In the genomic region with DNA sequence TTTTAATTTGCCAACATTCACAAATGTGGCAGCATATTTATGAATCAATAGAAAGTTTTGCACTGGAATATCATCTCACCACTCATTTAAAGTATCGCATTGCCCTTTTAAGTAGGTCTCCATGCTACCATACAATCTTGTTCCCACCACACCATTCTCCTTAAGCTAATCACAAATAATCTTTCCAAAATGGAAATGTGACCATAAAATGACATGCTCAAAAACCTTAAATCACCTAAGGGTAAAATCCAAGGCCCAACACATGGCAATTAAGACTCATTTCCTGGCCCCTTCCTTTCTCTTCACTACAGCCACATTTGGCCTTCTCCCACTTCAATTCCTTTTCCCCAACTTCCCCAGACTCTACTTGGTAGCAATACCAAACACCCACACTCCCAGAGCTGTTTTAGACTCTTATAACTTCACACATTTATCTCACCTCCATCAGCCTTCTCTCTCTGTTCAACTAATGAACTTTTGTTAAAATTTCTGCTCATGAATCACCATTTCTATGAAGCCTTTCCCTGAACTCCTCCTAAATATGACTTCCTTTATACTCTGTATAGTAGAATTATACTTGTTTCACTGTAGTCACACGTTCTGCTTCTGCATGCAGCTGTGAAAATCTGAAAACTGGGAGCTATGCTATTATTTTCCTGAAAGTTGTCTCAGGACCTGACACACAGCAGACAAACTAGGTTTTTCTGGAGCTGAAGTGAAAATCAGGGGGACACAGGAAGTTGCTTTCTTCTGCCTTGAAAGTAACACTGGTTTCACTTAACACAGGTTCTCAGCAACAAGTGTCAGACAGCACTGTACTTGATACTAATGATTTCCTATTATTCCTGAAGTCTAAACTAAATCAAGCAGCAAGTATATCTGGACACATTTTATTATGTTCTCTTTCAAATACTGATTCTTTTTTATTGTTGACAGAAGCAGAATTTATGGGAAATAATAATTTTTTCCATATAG, we compare ENCODE assay signal across 9 cellular contexts.
DNase-seq lines count a peak whose midpoint lies in the region; ATAC-seq and TF ChIP-seq lines count a peak whose summit lies in the region.
"Had no signal": no experiment of that assay in that cellular context is flagged by ENCODE, and none has a peak within 500 bp of the region (broad histone marks: within the 10 kb centered on the region; RNA-seq: fewer than 3 reads in every experiment).

No MANE protein-coding gene starts in this region.

- no peaks in the 10 kb centered on the region for H3K27me3 Mint-ChIP-seq in GM23338 (ENCODE audit: insufficient read depth, low read depth, poor library complexity)
- H3K27me3 Mint-ChIP-seq in natural killer cell treated with Interleukin-12 subunit alpha and Interleukin-12 subunit beta and Interleukin-15 and Interleukin-18, amount 100 ng/mL, for 72 hours, result no peaks in the 10 kb centered on the region
- peaks cover 20% of the 10 kb centered on the region for H3K27me3 Mint-ChIP-seq in progenitor cell of endocrine pancreas

- H3K4me1 Mint-ChIP-seq in GM23338 (peaks cover 13% of the 10 kb centered on the region; the same call in 2 of the 3 replicates), progenitor cell of endocrine pancreas (ENCODE audit: low read depth) (peaks cover 10% of the 10 kb centered on the region)
- peaks cover 25 to 29% of the 10 kb centered on the region in 2 donors for H3K4me1 Mint-ChIP-seq in natural killer cell treated with Interleukin-12 subunit alpha and Interleukin-12 subunit beta and Interleukin-15 and Interleukin-18, amount 100 ng/mL, for 72 hours (ENCODE audit: low read depth in 2 of 2)

- no peak for TF ChIP-seq CTCF in GM23338 (conservative IDR thresholded peaks at IDR 0.05; ENCODE audit: low read depth in 2 of 2)
- no peak for TF ChIP-seq CTCF in progenitor cell of endocrine pancreas (IDR thresholded peaks at IDR 0.05; ENCODE audit: unreplicated experiment)

- H3K79me2 ChIP-seq in GM23338 (replicated peaks; ENCODE audit: insufficient read depth), result no peaks in the 10 kb centered on the region

- no peak overlapping the region for H3K4me3 ChIP-seq in GM23338
- H3K4me3 ChIP-seq in H7 (ENCODE audit: insufficient read depth, low read depth, low read length), result no peak overlapping the region

- H2AFZ ChIP-seq in GM23338, result no peak overlapping the region

- peak overlapping the region; percentile 1; the same call in 1 of the 2 replicates for H3K27ac Mint-ChIP-seq in GM23338
- H3K27ac Mint-ChIP-seq in natural killer cell treated with Interleukin-12 subunit alpha and Interleukin-12 subunit beta and Interleukin-15 and Interleukin-18, amount 100 ng/mL, for 72 hours, result peak overlapping the region; percentile 79 to 81
- H3K27ac Mint-ChIP-seq in progenitor cell of endocrine pancreas, result no peak overlapping the region

- no peaks in the 10 kb centered on the region for H3K4me1 ChIP-seq in GM23338 (ENCODE audit: insufficient read depth)

- DNase-seq in GM23338 (ENCODE audit: low spot score) (no peak), progenitor cell of endocrine pancreas (ENCODE audit: low spot score, unreplicated experiment) (no peak), NCI-H226 (no peak), H7 (no peak)
- DNase-seq in natural killer cell treated with Interleukin-12 subunit alpha and Interleukin-12 subunit beta and Interleukin-15 and Interleukin-18, amount 100 ng/mL, for 72 hours (ENCODE audit: low spot score), result no peak
- DNase-seq: stimulated activated CD4-positive, alpha-beta T cell treated with anti-CD3 and anti-CD28 coated beads, Interleukin-2, amount 100 ng/mL, for 24 hours had no signal

- H3K36me3 ChIP-seq in GM23338 (ENCODE audit: insufficient read depth), result no peaks in the 10 kb centered on the region
- H3K36me3 ChIP-seq in H7 (replicated peaks; ENCODE audit: control insufficient read depth, insufficient read depth, low read length), result no peaks in the 10 kb centered on the region

- ATAC-seq in GM18907 (IDR thresholded peaks at IDR 0.05; ENCODE audit: unreplicated experiment), result peak; percentile 57
- no peak for ATAC-seq in GM23338
- ATAC-seq in HG03571 (IDR thresholded peaks at IDR 0.05; ENCODE audit: unreplicated experiment), result peak; percentile 48
- peak in 1 of 2 donors; percentile 69 for ATAC-seq in natural killer cell treated with Interleukin-12 subunit alpha and Interleukin-12 subunit beta and Interleukin-15 and Interleukin-18, amount 100 ng/mL, for 72 hours
- ATAC-seq in GM19023 (IDR thresholded peaks at IDR 0.05; ENCODE audit: unreplicated experiment), result no peak

- H3K36me3 Mint-ChIP-seq in GM23338 (ENCODE audit: low read depth) (no peaks in the 10 kb centered on the region), progenitor cell of endocrine pancreas (ENCODE audit: insufficient read depth) (no peaks in the 10 kb centered on the region)
- no peaks in the 10 kb centered on the region for H3K36me3 Mint-ChIP-seq in natural killer cell treated with Interleukin-12 subunit alpha and Interleukin-12 subunit beta and Interleukin-15 and Interleukin-18, amount 100 ng/mL, for 72 hours

- H3K4me3 Mint-ChIP-seq in GM23338, result no peak overlapping the region
- H3K4me3 Mint-ChIP-seq in natural killer cell treated with Interleukin-12 subunit alpha and Interleukin-12 subunit beta and Interleukin-15 and Interleukin-18, amount 100 ng/mL, for 72 hours, result peak overlapping the region; percentile 61
- no peak overlapping the region for H3K4me3 Mint-ChIP-seq in progenitor cell of endocrine pancreas (ENCODE audit: low read depth)

- H4K20me1 ChIP-seq in GM23338 (replicated peaks; ENCODE audit: insufficient read depth), result no peaks in the 10 kb centered on the region

- H3K4me2 ChIP-seq in GM23338, result no peak overlapping the region

- H3K27ac ChIP-seq in GM23338 (ENCODE audit: low read depth), result no peak overlapping the region

- H3K27me3 ChIP-seq in GM23338 (ENCODE audit: insufficient read depth), result no peaks in the 10 kb centered on the region
- H3K27me3 ChIP-seq in H7 (ENCODE audit: control insufficient read depth, insufficient read depth, low read length), result no peaks in the 10 kb centered on the region

- H3K9me3 Mint-ChIP-seq in GM23338 (no peaks in the 10 kb centered on the region), progenitor cell of endocrine pancreas (ENCODE audit: low read depth) (no peaks in the 10 kb centered on the region)
- H3K9me3 Mint-ChIP-seq in natural killer cell treated with Interleukin-12 subunit alpha and Interleukin-12 subunit beta and Interleukin-15 and Interleukin-18, amount 100 ng/mL, for 72 hours, result peaks cover 3% of the 10 kb centered on the region

- no peaks in the 10 kb centered on the region for H3F3A ChIP-seq in GM23338 (replicated peaks; ENCODE audit: low read depth)

- no peaks in the 10 kb centered on the region for H3K9me2 ChIP-seq in GM23338 (ENCODE audit: insufficient read depth)

TF ChIP-seq in GM23338, 12 proteins besides CTCF, POLR2A, EP300 and RAD21:
- TF ChIP-seq EZH2 (IDR thresholded peaks at IDR 0.05; ENCODE audit: low read depth, unreplicated experiment) (no peak), ZNF114 (CRISPR knock-in tag; IDR thresholded peaks at IDR 0.05) (no peak), POLR2AphosphoS5 (IDR thresholded peaks at IDR 0.05; ENCODE audit: low read depth) (no peak), ZNF331 (CRISPR knock-in tag; IDR thresholded peaks at IDR 0.05; ENCODE audit: low read depth) (no peak)
- TF ChIP-seq, protein P1, sequence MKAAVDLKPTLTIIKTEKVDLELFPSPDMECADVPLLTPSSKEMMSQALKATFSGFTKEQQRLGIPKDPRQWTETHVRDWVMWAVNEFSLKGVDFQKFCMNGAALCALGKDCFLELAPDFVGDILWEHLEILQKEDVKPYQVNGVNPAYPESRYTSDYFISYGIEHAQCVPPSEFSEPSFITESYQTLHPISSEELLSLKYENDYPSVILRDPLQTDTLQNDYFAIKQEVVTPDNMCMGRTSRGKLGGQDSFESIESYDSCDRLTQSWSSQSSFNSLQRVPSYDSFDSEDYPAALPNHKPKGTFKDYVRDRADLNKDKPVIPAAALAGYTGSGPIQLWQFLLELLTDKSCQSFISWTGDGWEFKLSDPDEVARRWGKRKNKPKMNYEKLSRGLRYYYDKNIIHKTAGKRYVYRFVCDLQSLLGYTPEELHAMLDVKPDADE (IDR thresholded peaks at IDR 0.05), result no peak
- TF ChIP-seq, protein P2, sequence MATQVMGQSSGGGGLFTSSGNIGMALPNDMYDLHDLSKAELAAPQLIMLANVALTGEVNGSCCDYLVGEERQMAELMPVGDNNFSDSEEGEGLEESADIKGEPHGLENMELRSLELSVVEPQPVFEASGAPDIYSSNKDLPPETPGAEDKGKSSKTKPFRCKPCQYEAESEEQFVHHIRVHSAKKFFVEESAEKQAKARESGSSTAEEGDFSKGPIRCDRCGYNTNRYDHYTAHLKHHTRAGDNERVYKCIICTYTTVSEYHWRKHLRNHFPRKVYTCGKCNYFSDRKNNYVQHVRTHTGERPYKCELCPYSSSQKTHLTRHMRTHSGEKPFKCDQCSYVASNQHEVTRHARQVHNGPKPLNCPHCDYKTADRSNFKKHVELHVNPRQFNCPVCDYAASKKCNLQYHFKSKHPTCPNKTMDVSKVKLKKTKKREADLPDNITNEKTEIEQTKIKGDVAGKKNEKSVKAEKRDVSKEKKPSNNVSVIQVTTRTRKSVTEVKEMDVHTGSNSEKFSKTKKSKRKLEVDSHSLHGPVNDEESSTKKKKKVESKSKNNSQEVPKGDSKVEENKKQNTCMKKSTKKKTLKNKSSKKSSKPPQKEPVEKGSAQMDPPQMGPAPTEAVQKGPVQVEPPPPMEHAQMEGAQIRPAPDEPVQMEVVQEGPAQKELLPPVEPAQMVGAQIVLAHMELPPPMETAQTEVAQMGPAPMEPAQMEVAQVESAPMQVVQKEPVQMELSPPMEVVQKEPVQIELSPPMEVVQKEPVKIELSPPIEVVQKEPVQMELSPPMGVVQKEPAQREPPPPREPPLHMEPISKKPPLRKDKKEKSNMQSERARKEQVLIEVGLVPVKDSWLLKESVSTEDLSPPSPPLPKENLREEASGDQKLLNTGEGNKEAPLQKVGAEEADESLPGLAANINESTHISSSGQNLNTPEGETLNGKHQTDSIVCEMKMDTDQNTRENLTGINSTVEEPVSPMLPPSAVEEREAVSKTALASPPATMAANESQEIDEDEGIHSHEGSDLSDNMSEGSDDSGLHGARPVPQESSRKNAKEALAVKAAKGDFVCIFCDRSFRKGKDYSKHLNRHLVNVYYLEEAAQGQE (IDR thresholded peaks at IDR 0.05; ENCODE audit: unreplicated experiment), result no peak
TF ChIP-seq in GM23338: peak in this region for 0.

Comparison
In these comparisons a context has a peak if more than half of its experiments do, and no peak if none do; other contexts are left out.
1. ATAC-seq: peak in GM18907 (single experiment) and HG03571 (single experiment); none in GM23338 (single experiment) and GM19023 (single experiment).